ENCODE assay signal across 10 cellular contexts in genomic region chr21:25456672-25457071, GRCh38.
DNase-seq lines count a peak whose midpoint lies in the region; ATAC-seq and TF ChIP-seq lines count a peak whose summit lies in the region.
"Had no signal": no experiment of that assay in that cellular context is flagged by ENCODE, and none has a peak within 500 bp of the region (broad histone marks: within the 10 kb centered on the region; RNA-seq: fewer than 3 reads in every experiment).

No MANE protein-coding gene starts in this region.

- H2AFZ ChIP-seq in fibroblast of lung (ENCODE audit: low read length): peak overlapping the region; percentile 46

- H3K4me1 Mint-ChIP-seq in CD4-positive, alpha-beta T cell (ENCODE audit: low read depth): peaks cover 24% of the 10 kb centered on the region

- no peak for ATAC-seq in CD4-positive, alpha-beta T cell (ENCODE audit: poor library complexity)
- ATAC-seq in GM21381 (IDR thresholded peaks at IDR 0.05; ENCODE audit: unreplicated experiment) (peak; percentile 43), HG03575 (IDR thresholded peaks at IDR 0.05; ENCODE audit: extremely low read depth, insufficient number of reproducible peaks, low FRiP score, unreplicated experiment) (peak; percentile 24)

- TF ChIP-seq CTCF in CD4-positive, alpha-beta T cell (IDR thresholded peaks at IDR 0.05): no peak
- no peak for TF ChIP-seq CTCF in fibroblast of lung (conservative IDR thresholded peaks at IDR 0.05 in 1 of 2, IDR thresholded peaks at IDR 0.05 in 1 of 2; ENCODE audit: low read depth in 1 of 2, low read length in 2 of 2)

- H3K36me3 ChIP-seq in fibroblast of lung (ENCODE audit: control insufficient read depth, insufficient read depth, low read length): no peaks in the 10 kb centered on the region

- H4K20me1 ChIP-seq in fibroblast of lung (ENCODE audit: control insufficient read depth, extremely low read depth, insufficient read depth, low read length): no peaks in the 10 kb centered on the region

- H3K9me3 Mint-ChIP-seq in CD4-positive, alpha-beta T cell: no peaks in the 10 kb centered on the region

- no peak overlapping the region for H3K4me2 ChIP-seq in fibroblast of lung (ENCODE audit: extremely low read depth, insufficient read depth, low read length)

- CTCF ChIA-PET in CD4-positive, alpha-beta T cell (lab: Charles Lee): no interaction called here

- no peaks in the 10 kb centered on the region for H3K79me2 ChIP-seq in fibroblast of lung (ENCODE audit: control insufficient read depth, insufficient read depth, low read length)

- in situ Hi-C loops in KBM-7 (cut with MboI; ENCODE audit: low pct_unique_long_range_greater_than_20kb, low sequenced_read_pairs): no loop called here

- H3K27ac Mint-ChIP-seq in CD4-positive, alpha-beta T cell: peak overlapping the region; percentile 73

- peak overlapping the region; percentile 26 for H3K27ac ChIP-seq in CD4-positive, alpha-beta T cell (ENCODE audit: low read depth, low read length)
- H3K27ac ChIP-seq in fibroblast of lung (ENCODE audit: insufficient read depth, low read length): no peak overlapping the region
- H3K27ac ChIP-seq: VCaP had no signal

- H3K4me3 Mint-ChIP-seq in CD4-positive, alpha-beta T cell: peak overlapping the region; percentile 7

- H3K9me3 ChIP-seq in CD4-positive, alpha-beta T cell (ENCODE audit: control insufficient read depth, low read length): no peaks in the 10 kb centered on the region
- no peaks in the 10 kb centered on the region for H3K9me3 ChIP-seq in fibroblast of lung (ENCODE audit: control insufficient read depth, insufficient read depth, low read depth, low read length)

- POLR2A ChIA-PET in CD4-positive, alpha-beta T cell (lab: Charles Lee): interaction anchor here (0.7 kb wide), 1 partner anchor 278 kb away, joined by 3 read pairs; the partner anchor contains the start of genes ATP5PF and GABPA

- no peak overlapping the region for H3K9ac ChIP-seq in fibroblast of lung (ENCODE audit: insufficient read depth, low read length)

- H3K27me3 Mint-ChIP-seq in CD4-positive, alpha-beta T cell: no peaks in the 10 kb centered on the region

- intact Hi-C loops in CD4-positive, alpha-beta T cell (cut with DNase I, micrococcal nuclease): loop anchor here in 1 of 2 experiments (5.0 to 10.0 kb wide), 2 partner anchors 116 to 278 kb away; partner anchors contain the start of genes ATP5PF and GABPA

- H3K4me3 ChIP-seq in fibroblast of lung (replicated peaks in 1 of 4; ENCODE audit: control extremely low read depth in 1 of 4, insufficient read depth in 1 of 4, low read depth in 3 of 4, low read length in 4 of 4): no peak overlapping the region

- H3K4me1 ChIP-seq in fibroblast of lung (ENCODE audit: control insufficient read depth, extremely low read depth, insufficient read depth, low read length): no peaks in the 10 kb centered on the region

- DNase-seq in CD4-positive, alpha-beta T cell: no peak
- DNase-seq in fibroblast of lung (ENCODE audit: low read depth in 2 of 2): peak; percentile 14 to 85
- no peak for DNase-seq in KBM-7
- DNase-seq in RPMI8226: no peak
- DNase-seq in NCI-H748 (lab: John Stamatoyannopoulos, UW; ENCODE audit: unreplicated experiment): no peak
- no peak for DNase-seq in COLO829 (ENCODE audit: low spot score)
- DNase-seq: GF-D8 had no signal

- H3K27me3 ChIP-seq in CD4-positive, alpha-beta T cell (ENCODE audit: control insufficient read depth, insufficient read depth, low read length): no peaks in the 10 kb centered on the region
- no peaks in the 10 kb centered on the region for H3K27me3 ChIP-seq in fibroblast of lung (ENCODE audit: control insufficient read depth, insufficient read depth, low read length)

- no peaks in the 10 kb centered on the region for H3K36me3 Mint-ChIP-seq in CD4-positive, alpha-beta T cell (ENCODE audit: low read depth)

Comparison
In these comparisons a context has a peak if more than half of its experiments do, and no peak if none do; other contexts are left out.
1. DNase-seq: peak in fibroblast of lung (2 of 2); none in CD4-positive, alpha-beta T cell (0 of 10), KBM-7 (single experiment), RPMI8226 (single experiment), NCI-H748 (single experiment) and COLO829 (single experiment).